2 cellular contexts compared by ENCODE assay signal in the genomic region with DNA sequence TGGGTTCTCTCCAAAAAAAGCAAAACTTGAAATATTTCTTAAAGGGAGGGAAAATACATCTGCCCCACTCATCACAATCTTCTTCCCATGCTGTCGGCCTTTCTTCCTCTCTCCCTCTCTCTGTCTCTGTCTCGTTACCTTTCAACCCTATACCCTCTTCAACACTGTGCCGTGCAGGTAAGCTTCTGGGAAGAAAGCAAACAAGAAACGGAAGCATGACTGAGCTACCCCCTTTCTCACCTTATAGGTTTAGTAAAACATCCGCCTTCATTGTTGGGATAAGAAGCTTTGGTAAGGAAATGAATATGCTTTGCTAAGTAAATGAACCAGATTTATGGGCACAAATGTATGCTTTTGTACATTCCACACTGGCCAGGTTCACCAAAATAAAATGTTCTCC.
TF ChIP-seq lines count a peak whose summit lies in the region.

No MANE protein-coding gene starts in this region.

TF ChIP-seq in IMR-90, 13 proteins besides CTCF, POLR2A, EP300 and RAD21 (continued from another document):
- TF ChIP-seq USF2 (IDR thresholded peaks at IDR 0.05; ENCODE audit: low read depth, low read length): no peak
- TF ChIP-seq RCOR1 (IDR thresholded peaks at IDR 0.05; ENCODE audit: insufficient replicate concordance, low read length): no peak
- no peak for TF ChIP-seq MAFK (IDR thresholded peaks at IDR 0.05; ENCODE audit: low read depth, low read length)
- TF ChIP-seq CEBPB (IDR thresholded peaks at IDR 0.05; ENCODE audit: low read depth, low read length): no peak
- TF ChIP-seq BHLHE40 (IDR thresholded peaks at IDR 0.05; ENCODE audit: low read depth, low read length): no peak
- no peak for TF ChIP-seq SMC3 (IDR thresholded peaks at IDR 0.05; ENCODE audit: low read depth, low read length)

TF ChIP-seq in SK-N-SH, 30 proteins besides CTCF, POLR2A, EP300 and RAD21:
- TF ChIP-seq, protein P1, sequence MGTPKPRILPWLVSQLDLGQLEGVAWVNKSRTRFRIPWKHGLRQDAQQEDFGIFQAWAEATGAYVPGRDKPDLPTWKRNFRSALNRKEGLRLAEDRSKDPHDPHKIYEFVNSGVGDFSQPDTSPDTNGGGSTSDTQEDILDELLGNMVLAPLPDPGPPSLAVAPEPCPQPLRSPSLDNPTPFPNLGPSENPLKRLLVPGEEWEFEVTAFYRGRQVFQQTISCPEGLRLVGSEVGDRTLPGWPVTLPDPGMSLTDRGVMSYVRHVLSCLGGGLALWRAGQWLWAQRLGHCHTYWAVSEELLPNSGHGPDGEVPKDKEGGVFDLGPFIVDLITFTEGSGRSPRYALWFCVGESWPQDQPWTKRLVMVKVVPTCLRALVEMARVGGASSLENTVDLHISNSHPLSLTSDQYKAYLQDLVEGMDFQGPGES (IDR thresholded peaks at IDR 0.05; ENCODE audit: low read depth, low read length): no peak
- TF ChIP-seq, protein P2, sequence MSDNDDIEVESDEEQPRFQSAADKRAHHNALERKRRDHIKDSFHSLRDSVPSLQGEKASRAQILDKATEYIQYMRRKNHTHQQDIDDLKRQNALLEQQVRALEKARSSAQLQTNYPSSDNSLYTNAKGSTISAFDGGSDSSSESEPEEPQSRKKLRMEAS (IDR thresholded peaks at IDR 0.05; ENCODE audit: low read depth): no peak
- TF ChIP-seq FOXM1 (IDR thresholded peaks at IDR 0.05; ENCODE audit: low read depth) (no peak), FOXJ3 (CRISPR knock-in tag; IDR thresholded peaks at IDR 0.05) (no peak), MXI1 (IDR thresholded peaks at IDR 0.05; ENCODE audit: low read depth, low read length) (no peak), POLR2AphosphoS5 (IDR thresholded peaks at IDR 0.05; ENCODE audit: low read depth, low read length) (no peak), FOSL2 (IDR thresholded peaks at IDR 0.05; ENCODE audit: borderline replicate concordance, low read depth) (no peak), SMC3 (IDR thresholded peaks at IDR 0.05; ENCODE audit: low read depth, low read length) (no peak), GATA2 (CRISPR knock-in tag; IDR thresholded peaks at IDR 0.05) (no peak), RFX5 (IDR thresholded peaks at IDR 0.05; ENCODE audit: low read length) (no peak), MEF2A (IDR thresholded peaks at IDR 0.05; ENCODE audit: borderline replicate concordance, low read depth) (no peak)
- TF ChIP-seq, protein P3, sequence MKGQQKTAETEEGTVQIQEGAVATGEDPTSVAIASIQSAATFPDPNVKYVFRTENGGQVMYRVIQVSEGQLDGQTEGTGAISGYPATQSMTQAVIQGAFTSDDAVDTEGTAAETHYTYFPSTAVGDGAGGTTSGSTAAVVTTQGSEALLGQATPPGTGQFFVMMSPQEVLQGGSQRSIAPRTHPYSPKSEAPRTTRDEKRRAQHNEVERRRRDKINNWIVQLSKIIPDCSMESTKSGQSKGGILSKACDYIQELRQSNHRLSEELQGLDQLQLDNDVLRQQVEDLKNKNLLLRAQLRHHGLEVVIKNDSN (IDR thresholded peaks at IDR 0.05; ENCODE audit: borderline replicate concordance, low read depth): no peak
